ENCODE assay signal across 10 cellular contexts in the genomic region with DNA sequence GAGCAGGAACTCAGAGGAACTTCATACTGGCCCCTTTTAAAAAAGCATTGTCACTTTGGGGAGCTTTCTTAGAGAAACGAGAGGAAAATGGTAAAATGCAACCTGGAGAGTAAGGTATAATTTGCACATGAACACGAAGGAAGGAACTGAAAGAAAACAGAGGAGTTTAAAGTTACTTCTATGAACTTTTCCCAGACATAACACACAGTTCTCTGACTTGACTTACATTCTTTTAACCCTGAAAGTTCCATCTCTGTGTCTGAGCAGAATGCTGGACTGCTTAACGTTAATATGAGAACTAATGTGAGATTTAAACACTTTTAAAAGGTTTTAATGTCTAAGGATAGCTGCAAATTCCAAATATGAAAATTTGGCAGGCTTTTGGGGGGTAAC.
DNase-seq lines count a peak whose midpoint lies in the region; ATAC-seq and TF ChIP-seq lines count a peak whose summit lies in the region.
"Had no signal": no experiment of that assay in that cellular context is flagged by ENCODE, and none has a peak within 500 bp of the region (broad histone marks: within the 10 kb centered on the region; RNA-seq: fewer than 3 reads in every experiment).

No MANE protein-coding gene starts in this region.

- H4K91ac ChIP-seq in mesenchymal stem cell (ENCODE audit: low read length): no peak overlapping the region

- H3K36me3 ChIP-seq in Peyer's patch (no peaks in the 10 kb centered on the region), mesenchymal stem cell (ENCODE audit: control insufficient read depth in 1 of 2, insufficient read depth in 2 of 2, low read depth in 1 of 2, low read length in 2 of 2) (no peaks in the 10 kb centered on the region), thymus (ENCODE audit: control insufficient read depth, insufficient read depth) (no peaks in the 10 kb centered on the region)

- no peak overlapping the region for H2AK5ac ChIP-seq in mesenchymal stem cell (ENCODE audit: low read length, severe bottlenecking)

- peaks cover 2% of the 10 kb centered on the region for H3K79me1 ChIP-seq in mesenchymal stem cell (replicated peaks; ENCODE audit: low read length, poor library complexity, severe bottlenecking)

- TF ChIP-seq POLR2A in Peyer's patch (IDR thresholded peaks at IDR 0.05): no peak

- no peak for TF ChIP-seq CTCF in Peyer's patch (IDR thresholded peaks at IDR 0.05)

- 89% methylated on average over 2 of the region's 3 CpGs for WGBS in mesenchymal stem cell
- 42% methylated on average over 3 of the region's 3 CpGs for WGBS in thymus

- no peak overlapping the region for H3K4ac ChIP-seq in mesenchymal stem cell (ENCODE audit: low read depth in 1 of 2, low read length in 2 of 2)

- H3K14ac ChIP-seq in mesenchymal stem cell (ENCODE audit: low read length in 2 of 2): no peak overlapping the region

- H2BK15ac ChIP-seq in mesenchymal stem cell (ENCODE audit: low read depth, poor library complexity, severe bottlenecking): no peak overlapping the region

- no peak overlapping the region for H2BK120ac ChIP-seq in mesenchymal stem cell (ENCODE audit: low read depth, low read length)

- H3K27ac ChIP-seq in Peyer's patch (peak overlapping the region; percentile 26 to 79 (median 44)), cingulate gyrus (ENCODE audit: low read depth, low read length) (peak overlapping the region; percentile 92), mesenchymal stem cell (ENCODE audit: low read length, poor library complexity, severe bottlenecking) (no peak overlapping the region), thymus (ENCODE audit: low read depth) (peak overlapping the region; percentile 36)

- H3K4me3 ChIP-seq in Peyer's patch: peak overlapping the region in 1 of 4 donors; percentile 26
- H3K4me3 ChIP-seq in mesenchymal stem cell (ENCODE audit: insufficient read depth in 1 of 2, low read depth in 1 of 2, low read length in 2 of 2): peak overlapping the region in 1 of 2 experiments; percentile 59
- H3K4me3 ChIP-seq in thymus (ENCODE audit: low read length): no peak overlapping the region

- H3K9ac ChIP-seq in mesenchymal stem cell (ENCODE audit: low read length): peak overlapping the region; percentile 89

- peaks cover 0 to 15% (median 0%) of the 10 kb centered on the region in 4 donors for H3K4me1 ChIP-seq in Peyer's patch
- peaks cover 6% of the 10 kb centered on the region for H3K4me1 ChIP-seq in mesenchymal stem cell (ENCODE audit: control insufficient read depth, insufficient read depth, low read depth, low read length)
- H3K4me1 ChIP-seq in thymus (ENCODE audit: control insufficient read depth, insufficient read depth, low read length): no peaks in the 10 kb centered on the region

- no peak overlapping the region for H2AFZ ChIP-seq in mesenchymal stem cell (ENCODE audit: low read depth, low read length)

- no peak for ATAC-seq in GM18520 (IDR thresholded peaks at IDR 0.05; ENCODE audit: unreplicated experiment)
- ATAC-seq: T-helper 17 cell had no signal

- H3K18ac ChIP-seq in mesenchymal stem cell (ENCODE audit: low read depth in 1 of 2, low read length in 2 of 2): no peak overlapping the region

- H2BK12ac ChIP-seq in mesenchymal stem cell (ENCODE audit: low read length in 2 of 2): no peak overlapping the region

- peak overlapping the region; percentile 29 for H3K4me2 ChIP-seq in mesenchymal stem cell (ENCODE audit: low read length, poor library complexity, severe bottlenecking)

- no peak overlapping the region for H2BK5ac ChIP-seq in mesenchymal stem cell (ENCODE audit: low read depth, low read length, poor library complexity, severe bottlenecking)

- H3K27me3 ChIP-seq in Peyer's patch (no peaks in the 10 kb centered on the region), mesenchymal stem cell (ENCODE audit: control insufficient read depth in 1 of 2, insufficient read depth in 1 of 2, low read length in 2 of 2) (no peaks in the 10 kb centered on the region), thymus (ENCODE audit: control insufficient read depth, insufficient read depth) (no peaks in the 10 kb centered on the region)

- DNase-seq in Peyer's patch (no peak), mesenchymal stem cell (no peak), NCI-H226 (no peak)
- no peak for DNase-seq in activated CD4-positive, alpha-beta T cell treated with anti-CD3 and anti-CD28 coated beads for 4 hours
- DNase-seq in stimulated activated CD4-positive, alpha-beta T cell treated with anti-CD3 and anti-CD28 coated beads, Interleukin-1b, Interleukin-23, amount 100 ng/mL, for 48 hours: no peak
- DNase-seq: activated naive CD8-positive, alpha-beta T cell treated with anti-CD3 and anti-CD28 coated beads, Interleukin-2, amount 10 ng/mL, durations not matched to agents 7 days and 5 days; T-helper 17 cell had no signal

- no peak overlapping the region for H3K23ac ChIP-seq in mesenchymal stem cell (ENCODE audit: low read length in 2 of 2)

- H3K9me3 ChIP-seq in Peyer's patch: no peaks in the 10 kb centered on the region
- H3K9me3 ChIP-seq in mesenchymal stem cell (ENCODE audit: control insufficient read depth, low read length): no peaks in the 10 kb centered on the region
- no peaks in the 10 kb centered on the region for H3K9me3 ChIP-seq in thymus (ENCODE audit: control insufficient read depth)

- no peak overlapping the region for H4K8ac ChIP-seq in mesenchymal stem cell (ENCODE audit: low read length)
